ENCODE assay signal across 22 cellular contexts in the genomic region with DNA sequence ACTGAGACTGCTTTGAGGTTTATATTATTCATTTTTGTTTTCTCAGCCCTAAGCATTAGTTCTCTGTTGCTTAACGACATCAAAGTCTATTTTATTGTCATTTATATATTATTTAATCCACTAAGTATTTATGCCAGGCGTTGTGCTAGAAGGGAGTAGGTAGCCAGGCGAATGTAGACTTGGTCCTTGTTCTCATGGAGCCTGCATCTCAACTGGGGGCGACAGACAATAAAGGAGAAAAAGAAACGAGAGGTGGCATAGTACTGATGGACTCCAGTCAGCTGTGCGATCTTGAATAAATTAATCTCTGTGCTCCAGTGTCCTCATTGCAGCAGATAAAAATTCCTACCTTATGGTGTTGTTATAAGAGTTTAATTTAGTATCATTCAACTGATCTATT.
"Had no signal": no experiment of that assay in that cellular context is flagged by ENCODE, and none has a peak within 500 bp of the region (broad histone marks: within the 10 kb centered on the region; RNA-seq: fewer than 3 reads in every experiment).

No MANE protein-coding gene starts in this region.

- H3K36me3 ChIP-seq: Peyer's patch had no signal

- DNase-seq: MG63; NCI-H1092; NCI-H1105 treated with DMSO at 0.1 percent for 48 hours; NCI-H1417 treated with DMSO at 0.1 percent for 48 hours; NCI-H146; NCI-H1694 treated with DMSO at 0.1 percent for 48 hours; NCI-H1930; NCI-H2081; NCI-H2107; NCI-H2227 treated with DMSO at 0.1 percent for 48 hours; NCI-H524; NCI-H69; NCI-H774; NK-92 treated with Interleukin-12 subunit alpha and Interleukin-12 subunit beta, amount 100 ng/mL, for 24 hours; PC-3; Peyer's patch; SHP77 treated with DMSO at 0.1 percent for 48 hours; SJCRH30 had no signal

- H3K9me3 ChIP-seq: MG63, Peyer's patch, SJCRH30 had no signal

- H3K4me3 ChIP-seq: K562, MG63, Peyer's patch, SJCRH30 had no signal

- H3K27me3 ChIP-seq: MG63, Peyer's patch, SJCRH30 had no signal

- ATAC-seq: K562, PC-3, Right ventricle myocardium inferior, SK-N-SH treated with all-trans-retinoic acid at 6 μM for 48 hours had no signal

- H3K4me3 Mint-ChIP-seq: IgD-negative memory B cell had no signal

- H3K27ac Mint-ChIP-seq: IgD-negative memory B cell had no signal

- H3K27ac ChIP-seq: Peyer's patch, SJCRH30 had no signal
